18 cellular contexts compared by ENCODE assay signal in the genomic region with DNA sequence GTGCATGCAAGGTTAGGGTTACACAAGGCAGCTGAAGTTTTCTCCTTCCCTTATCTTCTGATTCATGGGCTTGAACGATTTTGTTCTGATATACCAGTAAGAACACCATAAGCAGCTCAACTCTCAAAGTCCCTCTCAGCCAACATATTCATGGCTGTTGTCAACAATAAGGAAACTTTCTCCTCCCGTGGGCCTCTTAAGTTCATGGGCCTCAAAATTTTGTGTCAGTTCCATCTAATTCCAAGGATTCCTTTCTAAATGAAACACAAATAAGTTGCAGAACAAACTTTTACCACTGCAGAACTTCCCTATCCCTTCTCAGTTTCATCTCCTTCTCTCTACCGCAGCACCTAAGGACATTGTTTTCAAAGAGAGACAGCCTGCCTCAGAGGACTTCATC. TPM values are rescaled to one million over a fixed set of nuclear protein-coding genes. Genes with fewer than 3 reads are reported as not detected.
A peak's percentile ranks its signal among the peaks of the same experiment; 100 is the strongest.
DNase-seq lines count a peak whose midpoint lies in the region; ATAC-seq and TF ChIP-seq lines count a peak whose summit lies in the region.
"Had no signal": no experiment of that assay in that cellular context is flagged by ENCODE, and none has a peak within 500 bp of the region (broad histone marks: within the 10 kb centered on the region; RNA-seq: fewer than 3 reads in every experiment).

No MANE protein-coding gene starts in this region.

- H3K4me3 ChIP-seq in choroid plexus epithelial cell (ENCODE audit: low read depth, low read length) (no peak overlapping the region), fibroblast of the aortic adventitia (ENCODE audit: low read depth, low read length) (no peak overlapping the region)
- H3K4me3 ChIP-seq: BLaER1, GM23248, HAP-1 had no signal

- DNase-seq in EH (ENCODE audit: low read depth) (peak; percentile 40), choroid plexus epithelial cell (ENCODE audit: low read depth) (peak; percentile 34), fibroblast of the aortic adventitia (ENCODE audit: low read depth) (peak; percentile 45), NCI-H146 treated with DMSO at 0.1 percent for 48 hours (lab: John Stamatoyannopoulos, UW; ENCODE audit: unreplicated experiment) (no peak), NCI-H128 (lab: John Stamatoyannopoulos, UW; ENCODE audit: unreplicated experiment) (no peak)
- DNase-seq in activated CD8-positive, alpha-beta memory T cell treated with anti-CD3 and anti-CD28 coated beads, Interleukin-2, amount 10 ng/mL, durations not matched to agents 7 days and 5 days: no peak
- DNase-seq: ACHN; Calu3; CD4-positive, alpha-beta memory T cell; DMS79 treated with DMSO at 0.1 percent for 48 hours; EL; GM23248; KBM-7 had no signal

- CTCF ChIA-PET in activated CD8-positive, alpha-beta memory T cell treated with anti-CD3 and anti-CD28 coated beads, Interleukin-2, amount 10 ng/mL, durations not matched to agents 7 days and 5 days (lab: Charles Lee): no interaction called here

- TF ChIP-seq CTCF in choroid plexus epithelial cell (conservative IDR thresholded peaks at IDR 0.05; ENCODE audit: low read depth, low read length): no peak
- TF ChIP-seq CTCF in fibroblast of the aortic adventitia (IDR thresholded peaks at IDR 0.05; ENCODE audit: insufficient read depth, low read length): no peak

- peaks cover 7% of the 10 kb centered on the region for H3K4me1 Mint-ChIP-seq in activated CD8-positive, alpha-beta memory T cell treated with anti-CD3 and anti-CD28 coated beads, Interleukin-2, amount 10 ng/mL, durations not matched to agents 7 days and 5 days
- H3K4me1 Mint-ChIP-seq: IgD-negative memory B cell had no signal

- H3K36me3 Mint-ChIP-seq in activated CD8-positive, alpha-beta memory T cell treated with anti-CD3 and anti-CD28 coated beads, Interleukin-2, amount 10 ng/mL, durations not matched to agents 7 days and 5 days: no peaks in the 10 kb centered on the region
- H3K36me3 Mint-ChIP-seq: CD14-positive monocyte; CD4-positive, alpha-beta memory T cell; IgD-negative memory B cell had no signal

- ATAC-seq in HG03159 (IDR thresholded peaks at IDR 0.05; ENCODE audit: unreplicated experiment): no peak
- no peak for ATAC-seq in activated CD8-positive, alpha-beta memory T cell treated with anti-CD3 and anti-CD28 coated beads, Interleukin-2, amount 10 ng/mL, durations not matched to agents 7 days and 5 days

- H3K27me3 Mint-ChIP-seq in activated CD8-positive, alpha-beta memory T cell treated with anti-CD3 and anti-CD28 coated beads, Interleukin-2, amount 10 ng/mL, durations not matched to agents 7 days and 5 days: peaks cover 30% of the 10 kb centered on the region

- no peaks in the 10 kb centered on the region for H3K9me3 Mint-ChIP-seq in activated CD8-positive, alpha-beta memory T cell treated with anti-CD3 and anti-CD28 coated beads, Interleukin-2, amount 10 ng/mL, durations not matched to agents 7 days and 5 days (ENCODE audit: low read depth)
- H3K9me3 Mint-ChIP-seq: CD14-positive monocyte; CD4-positive, alpha-beta memory T cell had no signal

- H3K27ac Mint-ChIP-seq in activated CD8-positive, alpha-beta memory T cell treated with anti-CD3 and anti-CD28 coated beads, Interleukin-2, amount 10 ng/mL, durations not matched to agents 7 days and 5 days: no peak overlapping the region
- H3K27ac Mint-ChIP-seq: CD4-positive, alpha-beta memory T cell; IgD-negative memory B cell had no signal

- H3K4me3 Mint-ChIP-seq in activated CD8-positive, alpha-beta memory T cell treated with anti-CD3 and anti-CD28 coated beads, Interleukin-2, amount 10 ng/mL, durations not matched to agents 7 days and 5 days: no peak overlapping the region
- H3K4me3 Mint-ChIP-seq: CD14-positive monocyte; CD4-positive, alpha-beta memory T cell; IgD-negative memory B cell had no signal

RNA-seq across cellular contexts. Expression of gene CAST, which starts 23.6 kb away (rescaled TPM):
- 388 and 398 TPM in 2 replicates for total RNA-seq in fibroblast of the aortic adventitia (ENCODE audit: low replicate concordance)
- total RNA-seq in activated CD8-positive, alpha-beta memory T cell treated with anti-CD3 and anti-CD28 coated beads, Interleukin-2, amount 10 ng/mL, durations not matched to agents 7 days and 5 days: 100 to 1,000 TPM; 149 to 173 TPM

Comparison
In these comparisons a context has a peak if more than half of its experiments do, and no peak if none do; other contexts are left out.
1. DNase-seq: peak in EH (single experiment), choroid plexus epithelial cell (single experiment) and fibroblast of the aortic adventitia (single experiment); none in NCI-H146 treated with DMSO at 0.1 percent for 48 hours (single experiment), NCI-H128 (single experiment) and activated CD8-positive, alpha-beta memory T cell treated with anti-CD3 and anti-CD28 coated beads, Interleukin-2, amount 10 ng/mL, durations not matched to agents 7 days and 5 days (single experiment).